ENCODE assay signal across 8 cellular contexts in the genomic region with DNA sequence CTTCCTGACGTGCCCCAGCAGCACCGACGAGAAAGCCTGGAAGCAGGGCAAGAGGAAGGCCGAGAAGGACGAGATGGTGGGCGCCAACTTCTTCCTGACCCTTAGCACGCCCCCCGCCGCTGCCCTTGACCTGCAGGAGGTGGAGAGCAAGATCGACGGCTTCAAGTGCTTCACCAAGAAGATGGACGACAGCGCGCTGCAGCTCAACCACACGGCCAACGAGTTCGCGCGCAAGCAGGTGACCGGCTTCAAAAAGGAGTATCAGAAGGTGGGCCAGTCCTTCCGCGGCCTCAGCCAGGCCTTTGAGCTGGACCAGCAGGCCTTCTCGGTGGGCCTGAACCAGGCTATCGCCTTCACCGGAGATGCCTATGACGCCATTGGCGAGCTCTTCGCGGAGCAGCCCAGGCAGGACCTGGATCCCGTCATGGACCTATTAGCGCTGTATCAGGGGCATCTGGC. TPM values are rescaled to one million over a fixed set of nuclear protein-coding genes. Genes with fewer than 3 reads are reported as not detected.
DNase-seq lines count a peak whose midpoint lies in the region; ATAC-seq and TF ChIP-seq lines count a peak whose summit lies in the region.

No MANE protein-coding gene starts in this region.

- H2BK15ac ChIP-seq in mesenchymal stem cell (ENCODE audit: low read depth, poor library complexity, severe bottlenecking) = no peak overlapping the region

- H3K27ac ChIP-seq in mesenchymal stem cell (ENCODE audit: low read length, poor library complexity, severe bottlenecking) = no peak overlapping the region
- peak overlapping the region in 3 of 4 donors; percentile 90 to 93 (median 90) for H3K27ac ChIP-seq in tibial nerve

- no peak overlapping the region for H3K4me2 ChIP-seq in mesenchymal stem cell (ENCODE audit: low read length, poor library complexity, severe bottlenecking)

- peak overlapping the region; percentile 91 for H3K9ac ChIP-seq in mesenchymal stem cell (ENCODE audit: low read length)

- DNase-seq in activated CD4-positive, alpha-beta T cell treated with anti-CD3 and anti-CD28 coated beads, Interleukin-2, amount 10 ng/mL, durations not matched to agents 7 days and 5 days = no peak
- no peak for DNase-seq in activated CD4-positive, alpha-beta T cell treated with anti-CD3 and anti-CD28 coated beads, Interleukin-2, amount 50 U/mL, for 48 hours
- DNase-seq in cardiac fibroblast (ENCODE audit: low read depth in 2 of 2) (no peak), mesenchymal stem cell (no peak), tibial nerve (ENCODE audit: low spot score in 2 of 2) (no peak), retina (no peak), NOMO-1 (lab: John Stamatoyannopoulos, UW; ENCODE audit: unreplicated experiment in 2 of 2) (no peak)

- H3K27ac Mint-ChIP-seq in activated CD4-positive, alpha-beta T cell treated with anti-CD3 and anti-CD28 coated beads, Interleukin-2, amount 10 ng/mL, durations not matched to agents 7 days and 5 days = peak overlapping the region; percentile 10

- 89% methylated on average over 31 of the region's 31 CpGs for WGBS in mesenchymal stem cell
- 78 to 88% methylated on average over 26 to 31 of the region's 31 CpGs for WGBS in tibial nerve, 2 donors

- H3K36me3 Mint-ChIP-seq in activated CD4-positive, alpha-beta T cell treated with anti-CD3 and anti-CD28 coated beads, Interleukin-2, amount 10 ng/mL, durations not matched to agents 7 days and 5 days (ENCODE audit: low read depth) = peaks cover 34% of the 10 kb centered on the region

- H2AFZ ChIP-seq in mesenchymal stem cell (ENCODE audit: low read depth, low read length) = no peak overlapping the region

- H3K4me3 Mint-ChIP-seq in activated CD4-positive, alpha-beta T cell treated with anti-CD3 and anti-CD28 coated beads, Interleukin-2, amount 10 ng/mL, durations not matched to agents 7 days and 5 days = peak overlapping the region; percentile 80

- H3K36me3 ChIP-seq in mesenchymal stem cell (ENCODE audit: control insufficient read depth in 1 of 2, insufficient read depth in 2 of 2, low read depth in 1 of 2, low read length in 2 of 2) (peaks cover 11 to 28% of the 10 kb centered on the region in 2 experiments), tibial nerve (no peaks in the 10 kb centered on the region)

- CTCF ChIA-PET in activated CD4-positive, alpha-beta T cell treated with anti-CD3 and anti-CD28 coated beads, Interleukin-2, amount 10 ng/mL, durations not matched to agents 7 days and 5 days (lab: Charles Lee) = interaction anchor here (0.6 to 3.6 kb wide), 8 partner anchors 9 to 370 kb away, joined by 3 to 43 read pairs (median 6); no protein-coding TSS in a partner anchor

- no peak for TF ChIP-seq POLR2A in tibial nerve (IDR thresholded peaks at IDR 0.05)

- peaks cover 18% of the 10 kb centered on the region for H3K79me1 ChIP-seq in mesenchymal stem cell (replicated peaks; ENCODE audit: low read length, poor library complexity, severe bottlenecking)

- peaks cover 17% of the 10 kb centered on the region for H3K27me3 Mint-ChIP-seq in activated CD4-positive, alpha-beta T cell treated with anti-CD3 and anti-CD28 coated beads, Interleukin-2, amount 10 ng/mL, durations not matched to agents 7 days and 5 days

- no peak for TF ChIP-seq CTCF in cardiac fibroblast (IDR thresholded peaks at IDR 0.05; ENCODE audit: low read depth, low read length)
- no peak for TF ChIP-seq CTCF in tibial nerve (IDR thresholded peaks at IDR 0.05)

- H2BK120ac ChIP-seq in mesenchymal stem cell (ENCODE audit: low read depth, low read length) = no peak overlapping the region

- no peaks in the 10 kb centered on the region for H3K9me3 ChIP-seq in mesenchymal stem cell (ENCODE audit: control insufficient read depth, low read length)
- H3K9me3 ChIP-seq in tibial nerve = no peaks in the 10 kb centered on the region

- no peak overlapping the region for H2BK5ac ChIP-seq in mesenchymal stem cell (ENCODE audit: low read depth, low read length, poor library complexity, severe bottlenecking)

- H4K8ac ChIP-seq in mesenchymal stem cell (ENCODE audit: low read length) = peak overlapping the region; percentile 38

- H3K27me3 ChIP-seq in mesenchymal stem cell (ENCODE audit: control insufficient read depth in 1 of 2, insufficient read depth in 1 of 2, low read length in 2 of 2) (no peaks in the 10 kb centered on the region), tibial nerve (no peaks in the 10 kb centered on the region)

- H3K4me1 ChIP-seq in mesenchymal stem cell (ENCODE audit: control insufficient read depth, insufficient read depth, low read depth, low read length) = peaks cover 29% of the 10 kb centered on the region
- peaks cover 0 to 81% (median 44%) of the 10 kb centered on the region in 4 donors for H3K4me1 ChIP-seq in tibial nerve

- H2AK5ac ChIP-seq in mesenchymal stem cell (ENCODE audit: low read length, severe bottlenecking) = peak overlapping the region; percentile 23

- H3K14ac ChIP-seq in mesenchymal stem cell (ENCODE audit: low read length in 2 of 2) = peak overlapping the region in 1 of 2 experiments; percentile 66

- peak overlapping the region; percentile 1 for H4K91ac ChIP-seq in mesenchymal stem cell (ENCODE audit: low read length)

- H3K23ac ChIP-seq in mesenchymal stem cell (ENCODE audit: low read length in 2 of 2) = peak overlapping the region in 1 of 2 experiments; percentile 9

- H3K18ac ChIP-seq in mesenchymal stem cell (ENCODE audit: low read depth in 1 of 2, low read length in 2 of 2) = peak overlapping the region in 1 of 2 experiments; percentile 69

- H3K9me3 Mint-ChIP-seq in activated CD4-positive, alpha-beta T cell treated with anti-CD3 and anti-CD28 coated beads, Interleukin-2, amount 10 ng/mL, durations not matched to agents 7 days and 5 days = no peaks in the 10 kb centered on the region

- H3K4ac ChIP-seq in mesenchymal stem cell (ENCODE audit: low read depth in 1 of 2, low read length in 2 of 2) = peak overlapping the region; percentile 16 to 62

- peaks cover 52% of the 10 kb centered on the region for H3K4me1 Mint-ChIP-seq in activated CD4-positive, alpha-beta T cell treated with anti-CD3 and anti-CD28 coated beads, Interleukin-2, amount 10 ng/mL, durations not matched to agents 7 days and 5 days

- H2BK12ac ChIP-seq in mesenchymal stem cell (ENCODE audit: low read length in 2 of 2) = peak overlapping the region in 1 of 2 experiments; percentile 59

- H3K4me3 ChIP-seq in cardiac fibroblast (replicated peaks in 1 of 2; ENCODE audit: low read depth in 2 of 2, low read length in 2 of 2) (peak overlapping the region; percentile 65 to 77), mesenchymal stem cell (ENCODE audit: insufficient read depth in 1 of 2, low read depth in 1 of 2, low read length in 2 of 2) (peak overlapping the region; percentile 6 to 95), tibial nerve (peak overlapping the region; percentile 68 to 98 (median 78))

- POLR2A ChIA-PET in activated CD4-positive, alpha-beta T cell treated with anti-CD3 and anti-CD28 coated beads, Interleukin-2, amount 10 ng/mL, durations not matched to agents 7 days and 5 days (lab: Charles Lee) = interaction anchor here (0.6 kb wide), 1 partner anchor 256 kb away, joined by 5 read pairs; no protein-coding TSS in a partner anchor

- no peak for TF ChIP-seq EP300 in tibial nerve (IDR thresholded peaks at IDR 0.05)

- no peak for ATAC-seq in HG02884 (IDR thresholded peaks at IDR 0.05; ENCODE audit: unreplicated experiment)

RNA-seq across cellular contexts. Expression of a gene that starts 1.6 kb away (rescaled TPM):
- 10 to 100 TPM; 19.0 to 19.7 TPM for total RNA-seq in activated CD4-positive, alpha-beta T cell treated with anti-CD3 and anti-CD28 coated beads, Interleukin-2, amount 10 ng/mL, durations not matched to agents 7 days and 5 days
- polyA plus RNA-seq in mesenchymal stem cell (2013, experiment 1 of 2) = 21.6 TPM
- polyA plus RNA-seq in mesenchymal stem cell (2013, experiment 2 of 2) = 22.4 TPM
- total RNA-seq in tibial nerve = 10 to 100 TPM; 39.3 to 61.5 (median 45.6) TPM
